ENCODE assay signal across 8 cellular contexts in the genomic region with DNA sequence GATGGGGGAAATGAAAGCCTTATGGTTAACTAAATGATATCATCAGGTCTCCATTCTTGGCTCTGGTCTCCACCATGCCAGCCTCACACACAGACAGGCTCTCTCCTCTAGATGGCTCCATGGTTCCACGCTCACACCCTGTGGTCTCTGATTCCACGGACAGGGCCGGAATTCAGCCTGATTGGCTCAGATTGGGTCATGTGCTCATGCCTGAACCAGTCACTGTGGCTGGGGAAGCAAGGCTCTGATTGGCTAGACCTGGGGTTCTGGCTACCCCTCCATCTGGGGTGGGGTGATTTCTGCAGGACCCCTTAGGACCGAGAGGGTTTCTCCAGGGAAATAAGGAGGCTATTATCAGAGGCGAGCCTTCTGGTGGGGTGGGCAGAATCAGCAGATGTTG.
DNase-seq lines count a peak whose midpoint lies in the region; ATAC-seq, FAIRE-seq and TF ChIP-seq lines count a peak whose summit lies in the region.

No MANE protein-coding gene starts in this region.

- in situ Hi-C loops in ACHN (cut with HindIII; ENCODE audit: low pct_ligation_motif_present, low pct_unique_long_range_greater_than_20kb, low sequenced_read_pairs): no loop called here
- in situ Hi-C loops in astrocyte of the spinal cord (cut with HindIII; ENCODE audit: low sequenced_read_pairs): no loop called here

- DNase-seq in ACHN: peak; percentile 78
- no peak for DNase-seq in GM06990 (ENCODE audit: extremely low read depth, insufficient read length)
- peak; percentile 67 for DNase-seq in NCI-H2029 (lab: John Stamatoyannopoulos, UW)
- peak; percentile 66 for DNase-seq in astrocyte of the spinal cord (ENCODE audit: low read depth, low spot score)
- no peak for DNase-seq in kidney
- no peak for DNase-seq in CD4-positive, alpha-beta memory T cell
- no peak for DNase-seq in tibial nerve (ENCODE audit: low spot score in 2 of 2)

- H3K4me3 Mint-ChIP-seq in CD4-positive, alpha-beta memory T cell: no peak overlapping the region

- H3K27ac ChIP-seq in kidney (ENCODE audit: low read depth in 2 of 2, low read length in 2 of 2) (no peak overlapping the region), tibial nerve (no peak overlapping the region)
- no peak overlapping the region for H3K27ac ChIP-seq in CD4-positive, alpha-beta memory T cell (ENCODE audit: low read depth, low read length)

- intact Hi-C loops in kidney (cut with DNase I): no loop called here
- intact Hi-C loops in CD4-positive, alpha-beta memory T cell (cut with micrococcal nuclease): no loop called here

- TF ChIP-seq CTCF in GM06990 (IDR thresholded peaks at IDR 0.05; ENCODE audit: insufficient read depth, low read length, poor library complexity, severe bottlenecking) (peak; percentile 60), astrocyte of the spinal cord (IDR thresholded peaks at IDR 0.05; ENCODE audit: low read depth, low read length) (peak; percentile 71), kidney (IDR thresholded peaks at IDR 0.05; ENCODE audit: borderline replicate concordance, extremely low read depth, insufficient read depth) (peak; percentile 43), tibial nerve (IDR thresholded peaks at IDR 0.05) (no peak)

- H3K36me3 ChIP-seq in GM06990 (ENCODE audit: control insufficient read depth, insufficient read depth, low read length) (no peaks in the 10 kb centered on the region), kidney (ENCODE audit: control insufficient read depth in 1 of 2, insufficient read depth in 2 of 2, low read length in 2 of 2) (no peaks in the 10 kb centered on the region), tibial nerve (no peaks in the 10 kb centered on the region)
- no peaks in the 10 kb centered on the region for H3K36me3 ChIP-seq in CD4-positive, alpha-beta memory T cell (ENCODE audit: insufficient read depth, low read length)

- H3K4me3 ChIP-seq in GM06990 (replicated peaks; ENCODE audit: low read depth, low read length) (no peak overlapping the region), astrocyte of the spinal cord (ENCODE audit: low read depth, low read length) (no peak overlapping the region), kidney (ENCODE audit: low read length in 2 of 2) (no peak overlapping the region), tibial nerve (no peak overlapping the region)
- no peak overlapping the region for H3K4me3 ChIP-seq in CD4-positive, alpha-beta memory T cell (ENCODE audit: low read length in 2 of 2)

- TF ChIP-seq POLR2A in tibial nerve (IDR thresholded peaks at IDR 0.05): no peak

- H3K27me3 Mint-ChIP-seq in CD4-positive, alpha-beta memory T cell: peaks cover 11 to 19% of the 10 kb centered on the region in 2 donors

- H3K9me3 ChIP-seq in kidney (ENCODE audit: control insufficient read depth in 1 of 2, low read length in 2 of 2): no peaks in the 10 kb centered on the region
- no peaks in the 10 kb centered on the region for H3K9me3 ChIP-seq in CD4-positive, alpha-beta memory T cell (ENCODE audit: control insufficient read depth in 1 of 2, low read length in 2 of 2)
- peaks cover 0 to 11% (median 0%) of the 10 kb centered on the region in 4 donors for H3K9me3 ChIP-seq in tibial nerve

- H3K4me1 Mint-ChIP-seq in CD4-positive, alpha-beta memory T cell: no peaks in the 10 kb centered on the region

- no peaks in the 10 kb centered on the region for H3K36me3 Mint-ChIP-seq in CD4-positive, alpha-beta memory T cell

- no peaks in the 10 kb centered on the region for H3K4me1 ChIP-seq in kidney (ENCODE audit: control insufficient read depth in 1 of 2, insufficient read depth in 1 of 2, low read depth in 1 of 2, low read length in 2 of 2)
- no peaks in the 10 kb centered on the region for H3K4me1 ChIP-seq in CD4-positive, alpha-beta memory T cell (ENCODE audit: insufficient read depth, low read length)
- no peaks in the 10 kb centered on the region for H3K4me1 ChIP-seq in tibial nerve

- H3K27me3 ChIP-seq in GM06990 (replicated peaks; ENCODE audit: control insufficient read depth, insufficient read depth, low read length): no peaks in the 10 kb centered on the region; the same call in 1 of the 2 replicates
- H3K27me3 ChIP-seq in CD4-positive, alpha-beta memory T cell (ENCODE audit: insufficient read depth, low read length): no peaks in the 10 kb centered on the region
- H3K27me3 ChIP-seq in tibial nerve: no peaks in the 10 kb centered on the region

- no peak for FAIRE-seq in kidney (lab: Jason Lieb, UNC)

- TF ChIP-seq EP300 in tibial nerve (IDR thresholded peaks at IDR 0.05): no peak

- CTCF ChIA-PET in CD4-positive, alpha-beta memory T cell (lab: Charles Lee; ENCODE audit: partially characterized antibody): no interaction called here

- H3K9me3 Mint-ChIP-seq in CD4-positive, alpha-beta memory T cell: peaks cover 0 to 11% (median 3%) of the 10 kb centered on the region in 8 donors

- no peak overlapping the region for H3K9ac ChIP-seq in kidney (ENCODE audit: low read length in 2 of 2)

- ATAC-seq in HG02981 (IDR thresholded peaks at IDR 0.05; ENCODE audit: unreplicated experiment): no peak

- no peak overlapping the region for H3K27ac Mint-ChIP-seq in CD4-positive, alpha-beta memory T cell

- WGBS in tibial nerve, 2 donors: 52 to 63% methylated on average over 5 of the region's 5 CpGs

- POLR2A ChIA-PET in CD4-positive, alpha-beta memory T cell (lab: Charles Lee; ENCODE audit: partially characterized antibody): no interaction called here

Comparison
In these comparisons a context has a peak if more than half of its experiments do, and no peak if none do; other contexts are left out.
1. DNase-seq: peak in ACHN (single experiment), NCI-H2029 (single experiment) and astrocyte of the spinal cord (single experiment); none in GM06990 (single experiment), kidney (single experiment), CD4-positive, alpha-beta memory T cell (0 of 5) and tibial nerve (0 of 2).
2. CTCF ChIP-seq: peak in GM06990 (single experiment), astrocyte of the spinal cord (single experiment) and kidney (single experiment); none in tibial nerve (0 of 5).